14 cellular contexts compared by ENCODE assay signal in the genomic region with DNA sequence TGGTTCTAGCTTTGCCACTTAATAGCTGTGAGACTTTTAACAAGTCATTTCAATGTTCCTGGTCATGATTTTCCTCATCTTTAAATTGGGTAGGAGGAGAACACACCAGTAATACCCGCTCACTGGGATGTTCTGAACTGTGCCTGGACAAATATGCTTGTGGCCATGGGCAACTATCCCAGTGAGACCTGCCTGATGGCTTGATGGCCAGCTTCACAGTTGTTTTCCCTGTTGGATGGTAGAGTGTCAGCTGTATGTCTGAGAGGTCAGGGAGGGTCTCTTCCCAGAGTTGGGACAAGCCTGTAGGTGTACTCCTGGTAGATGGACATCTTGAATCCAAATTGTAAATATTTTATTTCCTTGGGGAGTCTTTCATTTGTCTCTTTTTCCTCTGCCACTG.
A peak's percentile ranks its signal among the peaks of the same experiment; 100 is the strongest.
DNase-seq lines count a peak whose midpoint lies in the region; ATAC-seq and TF ChIP-seq lines count a peak whose summit lies in the region.
"Had no signal": no experiment of that assay in that cellular context is flagged by ENCODE, and none has a peak within 500 bp of the region (broad histone marks: within the 10 kb centered on the region; RNA-seq: fewer than 3 reads in every experiment).

No MANE protein-coding gene starts in this region.

- H4K91ac ChIP-seq in IMR-90 (ENCODE audit: insufficient read depth, low read depth, low read length), result 0 out of 2 replicates have a peak overlapping the region, but pooled peaks have one; percentile 8

- peak overlapping the region in 1 of 2 experiments; percentile 62; a peak in 1 of 4 replicates for H4K8ac ChIP-seq in IMR-90 (ENCODE audit: low read depth in 2 of 2, low read length in 2 of 2)

- no peak for TF ChIP-seq RAD21 in IMR-90 (IDR thresholded peaks at IDR 0.05; ENCODE audit: low read length)

- BruUV-seq in IMR-90 (replicated peaks; lab: Mats Ljungman, UMichigan), result no TSS peak

- H3K27me3 ChIP-seq in IMR-90 (ENCODE audit: control insufficient read depth, insufficient read depth, low read length), result peaks cover 2% of the 10 kb centered on the region; the same call in 1 of the 2 replicates
- no peaks in the 10 kb centered on the region for H3K27me3 ChIP-seq in esophagus muscularis mucosa
- no peaks in the 10 kb centered on the region for H3K27me3 ChIP-seq in osteoblast (ENCODE audit: insufficient read depth, low read length)
- H3K27me3 ChIP-seq in testis, result no peaks in the 10 kb centered on the region

- no peaks in the 10 kb centered on the region for H3K9me3 ChIP-seq in IMR-90 (ENCODE audit: control insufficient read depth, insufficient read depth, low read length)
- H3K9me3 ChIP-seq in esophagus muscularis mucosa, result no peaks in the 10 kb centered on the region
- H3K9me3 ChIP-seq in osteoblast (ENCODE audit: low read depth, low read length), result no peaks in the 10 kb centered on the region
- H3K9me3 ChIP-seq in testis, result no peaks in the 10 kb centered on the region

- H3K79me1 ChIP-seq in IMR-90 (ENCODE audit: low read depth in 1 of 2, low read length in 2 of 2), result 0 out of 4 replicates have a peak, but pooled peaks cover 0 to 4% of the 10 kb centered on the region in 2 experiments

- H2BK15ac ChIP-seq in IMR-90 (ENCODE audit: low read depth, low read length), result peak overlapping the region; percentile 34; the same call in 1 of the 3 replicates

- H3K4me2 ChIP-seq in IMR-90 (ENCODE audit: low read depth, low read length), result no peak overlapping the region; the same call in 1 of the 2 replicates
- H3K4me2 ChIP-seq in osteoblast (ENCODE audit: insufficient read depth, low read length), result peak overlapping the region; percentile 88

- H2BK20ac ChIP-seq in IMR-90 (ENCODE audit: low read depth, low read length), result peak overlapping the region; percentile 21; the same call in 1 of the 2 replicates

- H3K27ac ChIP-seq in IMR-90 (ENCODE audit: insufficient read depth, low read length) (no peak overlapping the region), esophagus muscularis mucosa (replicated peaks in 1 of 4) (peak overlapping the region in 3 of 4 donors; percentile 62 to 63 (median 62)), osteoblast (ENCODE audit: low read depth, low read length) (peak overlapping the region; percentile 84), testis (peak overlapping the region; percentile 62 to 77)
- H3K27ac ChIP-seq: HL-60 had no signal

- H3K23ac ChIP-seq in IMR-90 (ENCODE audit: low read depth, low read length), result peak overlapping the region; percentile 39; the same call in 1 of the 2 replicates

- H2BK5ac ChIP-seq in IMR-90 (ENCODE audit: low read depth, low read length, poor library complexity, severe bottlenecking), result peak overlapping the region; percentile 9

- no peak for DNase-seq in IMR-90
- DNase-seq in esophagus muscularis mucosa (ENCODE audit: extremely low spot score), result peak; percentile 37
- no peak for DNase-seq in osteoblast (ENCODE audit: insufficient read length, low spot score, missing footprints)
- no peak for DNase-seq in testis
- no peak for DNase-seq in NCI-H1092 (lab: John Stamatoyannopoulos, UW)
- DNase-seq: Calu3; CD4-positive, alpha-beta T cell; KBM-7; NCI-H2029; NCI-H510A treated with DMSO at 0.1 percent for 48 hours; SHP77 treated with DMSO at 0.1 percent for 48 hours had no signal

- TF ChIP-seq CTCF in IMR-90 (conservative IDR thresholded peaks at IDR 0.05; ENCODE audit: low read depth, low read length) (no peak), esophagus muscularis mucosa (IDR thresholded peaks at IDR 0.05) (no peak), osteoblast (IDR thresholded peaks at IDR 0.05; ENCODE audit: extremely low read depth, low read depth, low read length) (no peak), testis (IDR thresholded peaks at IDR 0.05) (no peak)

- H3K9ac ChIP-seq in IMR-90 (ENCODE audit: low read depth, low read length), result no peak overlapping the region

- in situ Hi-C loops in IMR-90 (cut with MboI; ENCODE audit: low sequenced_read_pairs), result no loop called here

- H3K4ac ChIP-seq in IMR-90 (ENCODE audit: low read depth, low read length), result peak overlapping the region; percentile 67

- H2AFZ ChIP-seq in IMR-90 (replicated peaks; ENCODE audit: low read length, poor library complexity) (peak overlapping the region; percentile 58), osteoblast (ENCODE audit: low read length) (no peak overlapping the region)

- TF ChIP-seq POLR2A in IMR-90 (IDR thresholded peaks at IDR 0.05; ENCODE audit: low read depth, low read length), result no peak
- no peak for TF ChIP-seq POLR2A in esophagus muscularis mucosa (IDR thresholded peaks at IDR 0.05; ENCODE audit: low read depth)
- TF ChIP-seq POLR2A in testis (IDR thresholded peaks at IDR 0.05), result no peak

- peak overlapping the region; percentile 44; the same call in 1 of the 2 replicates for H4K5ac ChIP-seq in IMR-90 (ENCODE audit: low read depth, low read length)

- no peak overlapping the region for H2AK5ac ChIP-seq in IMR-90 (ENCODE audit: low read depth, low read length)

- no peak for TF ChIP-seq EP300 in esophagus muscularis mucosa (IDR thresholded peaks at IDR 0.05)

- POLR2A ChIA-PET in IMR-90 (lab: Charles Lee; ENCODE audit: unreplicated experiment), result no interaction called here

- no peak overlapping the region for H3K14ac ChIP-seq in IMR-90 (replicated peaks; ENCODE audit: low read depth, low read length)

- H3K36me3 ChIP-seq in IMR-90 (ENCODE audit: control insufficient read depth, insufficient read depth, low read length) (no peaks in the 10 kb centered on the region), esophagus muscularis mucosa (no peaks in the 10 kb centered on the region), osteoblast (ENCODE audit: insufficient read depth, low read length) (no peaks in the 10 kb centered on the region), testis (ENCODE audit: low read depth, missing control alignments) (no peaks in the 10 kb centered on the region)

- H3K4me3 ChIP-seq in IMR-90 (ENCODE audit: insufficient read depth, low read depth, low read length), result no peak overlapping the region
- H3K4me3 ChIP-seq in esophagus muscularis mucosa, result no peak overlapping the region
- H3K4me3 ChIP-seq in osteoblast (ENCODE audit: insufficient read depth, low read length), result no peak overlapping the region
- H3K4me3 ChIP-seq in testis, result no peak overlapping the region

- H4K20me1 ChIP-seq in IMR-90 (ENCODE audit: insufficient read depth, low read length), result no peaks in the 10 kb centered on the region
- no peaks in the 10 kb centered on the region for H4K20me1 ChIP-seq in osteoblast (ENCODE audit: insufficient read depth, low read length)

- ATAC-seq in IMR-90 (ENCODE audit: low read depth), result no peak
- no peak for ATAC-seq in GM21423 (IDR thresholded peaks at IDR 0.05; ENCODE audit: unreplicated experiment)
- no peak for ATAC-seq in HG03469 (IDR thresholded peaks at IDR 0.05; ENCODE audit: unreplicated experiment)

- peak overlapping the region; percentile 49; the same call in 1 of the 2 replicates for H2BK120ac ChIP-seq in IMR-90 (ENCODE audit: low read depth, low read length)

- H2AK9ac ChIP-seq in IMR-90 (replicated peaks; ENCODE audit: low read depth, low read length, poor library complexity), result no peak overlapping the region

- CTCF ChIA-PET in IMR-90 (lab: Yijun Ruan, JAX), result no interaction called here

- WGBS in IMR-90 (ENCODE audit: extremely low coverage in 2 of 2, insufficient read length in 1 of 2), 2 experiments, result no CpG with 5 or more reads among the region's 1 CpG
- WGBS in esophagus muscularis mucosa, result 86% methylated on average over 1 of the region's 1 CpG
- WGBS in testis, 2 donors, result 82 to 93% methylated on average over 1 of the region's 1 CpG

- peaks cover 10% of the 10 kb centered on the region for H3K4me1 ChIP-seq in IMR-90 (ENCODE audit: control insufficient read depth, insufficient read depth, low read length)
- peaks cover 8 to 23% (median 13%) of the 10 kb centered on the region in 4 donors for H3K4me1 ChIP-seq in esophagus muscularis mucosa
- peaks cover 31% of the 10 kb centered on the region for H3K4me1 ChIP-seq in osteoblast (ENCODE audit: insufficient read depth, low read length)
- no peaks in the 10 kb centered on the region for H3K4me1 ChIP-seq in testis

- peak overlapping the region; percentile 24 for H3K18ac ChIP-seq in IMR-90 (ENCODE audit: low read depth, low read length)

- H3K9me1 ChIP-seq in IMR-90 (ENCODE audit: insufficient read depth, low read length), result no peaks in the 10 kb centered on the region; the same call in 1 of the 2 replicates

- intact Hi-C loops in IMR-90 (cut with micrococcal nuclease), result no loop called here
- intact Hi-C loops in esophagus muscularis mucosa (cut with DNase I), result no loop called here
- intact Hi-C loops in testis (cut with DNase I; ENCODE audit: low total_unique reads), result no loop called here

- H3K56ac ChIP-seq in IMR-90 (ENCODE audit: extremely low read depth, insufficient read depth, low read length), result no peak overlapping the region

- dilution Hi-C loops in IMR-90 (cut with HindIII; ENCODE audit: low sequenced_read_pairs, unreplicated experiment), result no loop called here

- H3K79me2 ChIP-seq in osteoblast (ENCODE audit: insufficient read depth, low read length), result no peaks in the 10 kb centered on the region

TF ChIP-seq in IMR-90, 13 proteins besides CTCF, POLR2A, EP300 and RAD21 (continues in another document):
- TF ChIP-seq MAFK (IDR thresholded peaks at IDR 0.05; ENCODE audit: low read depth, low read length) (no peak), CHD1 (IDR thresholded peaks at IDR 0.05; ENCODE audit: low read depth, low read length) (no peak), SMC3 (IDR thresholded peaks at IDR 0.05; ENCODE audit: low read depth, low read length) (no peak), MXI1 (IDR thresholded peaks at IDR 0.05; ENCODE audit: borderline replicate concordance, low read depth, low read length) (no peak), RCOR1 (IDR thresholded peaks at IDR 0.05; ENCODE audit: insufficient replicate concordance, low read length) (no peak), RFX5 (IDR thresholded peaks at IDR 0.05; ENCODE audit: low read depth, low read length) (no peak), FOS (IDR thresholded peaks at IDR 0.05; ENCODE audit: low read depth, low read length) (no peak), ELK1 (IDR thresholded peaks at IDR 0.05; ENCODE audit: borderline replicate concordance, low read depth, low read length) (no peak), MAZ (IDR thresholded peaks at IDR 0.05; ENCODE audit: borderline replicate concordance, low read depth, low read length) (no peak), BHLHE40 (IDR thresholded peaks at IDR 0.05; ENCODE audit: low read depth, low read length) (no peak)
